In genomic region chr3:94083261-94083660, GRCh38 we compare ENCODE assay signal across 13 cellular contexts. TPM values are rescaled to one million over a fixed set of nuclear protein-coding genes. Genes with fewer than 3 reads are reported as not detected.
DNase-seq lines count a peak whose midpoint lies in the region; ATAC-seq, FAIRE-seq and TF ChIP-seq lines count a peak whose summit lies in the region.
"Had no signal": no experiment of that assay in that cellular context is flagged by ENCODE, and none has a peak within 500 bp of the region (broad histone marks: within the 10 kb centered on the region; RNA-seq: fewer than 3 reads in every experiment).

No MANE protein-coding gene starts in this region.

- no peaks in the 10 kb centered on the region for H4K20me1 ChIP-seq in mammary epithelial cell (ENCODE audit: insufficient read depth, low read length)

- H3K27me3 ChIP-seq in transverse colon (no peaks in the 10 kb centered on the region), mammary epithelial cell (ENCODE audit: insufficient read depth, low read length) (no peaks in the 10 kb centered on the region)

- H3K9me3 ChIP-seq in transverse colon (no peaks in the 10 kb centered on the region), mammary epithelial cell (replicated peaks; ENCODE audit: insufficient read depth, low read length) (no peaks in the 10 kb centered on the region)

- TF ChIP-seq POLR2A in transverse colon (IDR thresholded peaks at IDR 0.05): no peak

- no peak overlapping the region for H3K9ac ChIP-seq in mammary epithelial cell (ENCODE audit: insufficient read depth, low read length)

- FAIRE-seq in GM19239 (lab: Jason Lieb, UNC): peak; percentile 42
- FAIRE-seq: frontal cortex had no signal

- dilution Hi-C loops in mammary epithelial cell (cut with HindIII; ENCODE audit: low sequenced_read_pairs): no loop called here

- ATAC-seq in HG02840 (IDR thresholded peaks at IDR 0.05; ENCODE audit: low FRiP score, unreplicated experiment): peak; percentile 72
- ATAC-seq: activated T-helper 17 cell treated with anti-CD3 and anti-CD28 coated beads, Interleukin-2, amount 50 U/mL, for 72 hours; stimulated activated effector memory CD8-positive, alpha-beta T cell treated with anti-CD3 and anti-CD28 coated beads, Interleukin-12 subunit alpha, Interleukin-12 subunit beta, amount 100 ng/mL, for 72 hours had no signal

- CTCF ChIA-PET in mammary epithelial cell (lab: Charles Lee; ENCODE audit: low non-redundant PET): no interaction called here

- WGBS in transverse colon (ENCODE audit: low coverage in 1 of 2), 2 donors: 71 to 79% methylated on average over 1 to 4 of the region's 4 CpGs
- WGBS in mammary epithelial cell (ENCODE audit: low coverage, missing lambda C conversion rate): 93% methylated on average over 4 of the region's 4 CpGs

- in situ Hi-C loops in ACHN (cut with HindIII; ENCODE audit: low pct_ligation_motif_present, low pct_unique_long_range_greater_than_20kb, low sequenced_read_pairs) (no loop called here), transverse colon (cut with MboI; ENCODE audit: low pct_ligation_motif_present in 1 of 4, low pct_unique_long_range_greater_than_20kb in 1 of 4, low sequenced_read_pairs in 3 of 4) (no loop called here), mammary epithelial cell (cut with MboI; ENCODE audit: low sequenced_read_pairs in 2 of 2) (no loop called here)

- H3K4me2 ChIP-seq in mammary epithelial cell (ENCODE audit: insufficient read depth, low read depth, low read length): no peak overlapping the region

- H3K27ac ChIP-seq in transverse colon (no peak overlapping the region), mammary epithelial cell (ENCODE audit: insufficient read depth, low read depth, low read length) (no peak overlapping the region)

- H3K36me3 ChIP-seq in transverse colon (peaks cover 0 to 16% (median 8%) of the 10 kb centered on the region in 4 donors), mammary epithelial cell (ENCODE audit: insufficient read depth, low read length) (no peaks in the 10 kb centered on the region)

- H3K4me1 ChIP-seq in transverse colon: peaks cover 4 to 19% (median 8%) of the 10 kb centered on the region in 4 donors
- H3K4me1 ChIP-seq in mammary epithelial cell (ENCODE audit: insufficient read depth, low read length): no peaks in the 10 kb centered on the region

- no peak for TF ChIP-seq EP300 in transverse colon (IDR thresholded peaks at IDR 0.05; ENCODE audit: low read depth)

- H3K79me2 ChIP-seq in mammary epithelial cell (ENCODE audit: insufficient read depth, low read length): peaks cover 2% of the 10 kb centered on the region

- no TSS peak for BruUV-seq in mammary epithelial cell (replicated peaks; lab: Mats Ljungman, UMichigan)

- intact Hi-C loops in transverse colon (cut with DNase I; ENCODE audit: low total_unique reads): no loop called here
- intact Hi-C loops in mammary epithelial cell (cut with micrococcal nuclease): no loop called here

- no peak for TF ChIP-seq CTCF in transverse colon (IDR thresholded peaks at IDR 0.05)
- no peak for TF ChIP-seq CTCF in mammary epithelial cell (conservative IDR thresholded peaks at IDR 0.05 in 1 of 2, IDR thresholded peaks at IDR 0.05 in 1 of 2; ENCODE audit: extremely low read depth in 1 of 2, insufficient read depth in 1 of 2, low read depth in 1 of 2, low read length in 2 of 2)

- H3K4me3 ChIP-seq in transverse colon: no peak overlapping the region
- no peak overlapping the region for H3K4me3 ChIP-seq in mammary epithelial cell (replicated peaks in 1 of 3; ENCODE audit: insufficient read depth in 1 of 3, low read depth in 2 of 3, low read length in 3 of 3)

- peak; percentile 11 for DNase-seq in ACHN
- DNase-seq in GM19239 (ENCODE audit: insufficient read length, low spot score): no peak
- DNase-seq in LoVo (ENCODE audit: low spot score): peak; percentile 15
- DNase-seq in transverse colon: no peak
- DNase-seq in activated T-cell treated with anti-CD3 and anti-CD28 coated beads, Interleukin-2, amount 50 U/mL, for 48 hours: no peak
- no peak for DNase-seq in mammary epithelial cell
- no peak for DNase-seq in DMS53 (lab: John Stamatoyannopoulos, UW)
- DNase-seq: effector CD8-positive, alpha-beta T cell; stimulated activated CD4-positive, alpha-beta T cell treated with anti-CD3 and anti-CD28 coated beads, Interleukin-2, amount 100 ng/mL, for 48 hours had no signal

- H2AFZ ChIP-seq in mammary epithelial cell (ENCODE audit: low read depth, low read length): no peak overlapping the region

RNA-seq across cellular contexts. Expression of gene NSUN3, which starts 20.4 kb away (rescaled TPM):
- total RNA-seq in transverse colon: 10 to 100 TPM; 10.3 to 27.9 (median 19.0) TPM
- total RNA-seq in mammary epithelial cell: 10 to 100 TPM in 1 of 2 donors, 1 to 10 TPM in 1; 7.6 to 10.8 TPM
- polyA plus RNA-seq in mammary epithelial cell: 2.0 TPM
- 61.3 TPM for polyA minus RNA-seq in mammary epithelial cell

RNA-seq across cellular contexts. Expression of gene DHFR2, which starts 20.5 kb away (rescaled TPM):
- total RNA-seq in transverse colon: 10 to 100 TPM in 1 of 4 donors, 1 to 10 TPM in 3; 6.0 to 16.7 (median 6.6) TPM
- total RNA-seq in mammary epithelial cell: 1 to 10 TPM; 3.0 to 3.2 TPM
- polyA plus RNA-seq in mammary epithelial cell: 1.1 TPM
- polyA minus RNA-seq in mammary epithelial cell: 3.6 TPM

RNA-seq across cellular contexts. Expression of gene STX19, which starts 54.9 kb away (rescaled TPM):
- total RNA-seq in transverse colon (10 to 100 TPM in 2 of 4 donors, 1 to 10 TPM in 2; 4.9 to 23.5 (median 11.7) TPM), mammary epithelial cell (not detected)
- polyA plus RNA-seq in mammary epithelial cell: 0.10 TPM
- polyA minus RNA-seq in mammary epithelial cell: not detected
- total RNA-seq: activated T-helper 17 cell treated with anti-CD3 and anti-CD28 coated beads, Interleukin-2, amount 50 U/mL, for 72 hours; frontal cortex had no signal

Comparison
In these comparisons a context has a peak if more than half of its experiments do, and no peak if none do; other contexts are left out.
1. DNase-seq: peak in ACHN (single experiment) and LoVo (single experiment); none in GM19239 (single experiment), transverse colon (single experiment), activated T-cell treated with anti-CD3 and anti-CD28 coated beads, Interleukin-2, amount 50 U/mL, for 48 hours (0 of 2), mammary epithelial cell (single experiment) and DMS53 (single experiment).
2. RNA of gene STX19, which starts 54.9 kb away (total RNA-seq): 4.9 to 23.5 TPM in transverse colon; not detected in mammary epithelial cell; every median in the first group is over 4 times any median in the second.